In genomic region chr15:25175033-25175788, GRCh38 we compare ENCODE assay signal across 16 cellular contexts.
DNase-seq lines count a peak whose midpoint lies in the region; ATAC-seq, FAIRE-seq and TF ChIP-seq lines count a peak whose summit lies in the region.
"Had no signal": no experiment of that assay in that cellular context is flagged by ENCODE, and none has a peak within 500 bp of the region (broad histone marks: within the 10 kb centered on the region; RNA-seq: fewer than 3 reads in every experiment).

No MANE protein-coding gene starts in this region.

- POLR2A ChIA-PET in WTC11 (lab: Charles Lee) = no interaction called here

- H3K9me3 Mint-ChIP-seq in WTC11 = peaks cover 60% of the 10 kb centered on the region

- no peak for TF ChIP-seq CTCF in WTC11 (IDR thresholded peaks at IDR 0.05)
- no peak for TF ChIP-seq CTCF in pancreas (IDR thresholded peaks at IDR 0.05)

- no peak overlapping the region for H3K27ac Mint-ChIP-seq in WTC11
- H3K27ac Mint-ChIP-seq: activated naive CD4-positive, alpha-beta T cell treated with anti-CD3 and anti-CD28 coated beads, Interleukin-2, amount 50 U/mL, for 24 hours; stimulated activated naive CD8-positive, alpha-beta T cell treated with anti-CD3 and anti-CD28 coated beads, Interleukin-15, amount 100 ng/mL, for 72 hours had no signal

- ATAC-seq in WTC11 (no peak), left ventricle myocardium superior (no peak), pancreas (no peak), HG02610 (IDR thresholded peaks at IDR 0.05; ENCODE audit: unreplicated experiment) (no peak), GM18517 (IDR thresholded peaks at IDR 0.05; ENCODE audit: unreplicated experiment) (no peak), HG02571 (IDR thresholded peaks at IDR 0.05; ENCODE audit: unreplicated experiment) (no peak)
- ATAC-seq: K562; stimulated activated naive CD8-positive, alpha-beta T cell treated with anti-CD3 and anti-CD28 coated beads, Interleukin-15, amount 100 ng/mL, for 72 hours had no signal

- no peak overlapping the region for H3K4me3 Mint-ChIP-seq in WTC11
- H3K4me3 Mint-ChIP-seq: activated naive CD4-positive, alpha-beta T cell treated with anti-CD3 and anti-CD28 coated beads, Interleukin-2, amount 50 U/mL, for 24 hours; stimulated activated naive CD8-positive, alpha-beta T cell treated with anti-CD3 and anti-CD28 coated beads, Interleukin-15, amount 100 ng/mL, for 72 hours had no signal

- H3K27me3 Mint-ChIP-seq in WTC11 (ENCODE audit: low read depth) = peaks cover 12% of the 10 kb centered on the region
- H3K27me3 Mint-ChIP-seq: activated naive CD4-positive, alpha-beta T cell treated with anti-CD3 and anti-CD28 coated beads, Interleukin-2, amount 50 U/mL, for 24 hours; stimulated activated naive CD8-positive, alpha-beta T cell treated with anti-CD3 and anti-CD28 coated beads, Interleukin-15, amount 100 ng/mL, for 72 hours had no signal

- H3K4me1 Mint-ChIP-seq in WTC11 = no peaks in the 10 kb centered on the region
- H3K4me1 Mint-ChIP-seq: activated naive CD4-positive, alpha-beta T cell treated with anti-CD3 and anti-CD28 coated beads, Interleukin-2, amount 50 U/mL, for 24 hours; stimulated activated naive CD8-positive, alpha-beta T cell treated with anti-CD3 and anti-CD28 coated beads, Interleukin-15, amount 100 ng/mL, for 72 hours had no signal

- CTCF ChIA-PET in WTC11 (lab: Charles Lee) = no interaction called here

- intact Hi-C loops in left ventricle myocardium superior (cut with micrococcal nuclease) (no loop called here), pancreas (cut with DNase I) (loop anchor here in 1 of 3 donors (5.0 kb wide), 1 partner anchor 37 kb away; no protein-coding TSS in a partner anchor)

- no peak overlapping the region for H3K27ac ChIP-seq in pancreas
- H3K27ac ChIP-seq: cardiac muscle cell, neutrophil had no signal

- H3K4me1 ChIP-seq in pancreas = no peaks in the 10 kb centered on the region

- no peaks in the 10 kb centered on the region for H3K9me3 ChIP-seq in pancreas

- FAIRE-seq in GM12891 (lab: Jason Lieb, UNC) (no peak), pancreas (lab: Jason Lieb, UNC) (no peak)
- FAIRE-seq: K562 had no signal

- TF ChIP-seq POLR2A in GM12891 (IDR thresholded peaks at IDR 0.05; ENCODE audit: low read depth, low read length) = no peak

- no peaks in the 10 kb centered on the region for H3K36me3 ChIP-seq in pancreas
- H3K36me3 ChIP-seq: cardiac muscle cell, neutrophil had no signal

- H3K4me3 ChIP-seq in pancreas = no peak overlapping the region
- H3K4me3 ChIP-seq: cardiac muscle cell, K562 had no signal

- H3K36me3 Mint-ChIP-seq in WTC11 = peaks cover 62% of the 10 kb centered on the region

- H3K27me3 ChIP-seq in pancreas = no peaks in the 10 kb centered on the region
- H3K27me3 ChIP-seq: cardiac muscle cell, neutrophil had no signal

- WGBS in pancreas, 2 donors = 83 to 86% methylated on average over 8 of the region's 8 CpGs

- DNase-seq in GM12891 (ENCODE audit: insufficient read length, low spot score) (peak; percentile 2), WTC11 (ENCODE audit: low spot score) (peak; percentile 3), left ventricle myocardium superior (peak; percentile 9), pancreas (peak; percentile 0 to 42 (median 7))
- DNase-seq: activated CD4-positive, alpha-beta T cell treated with anti-CD3 and anti-CD28 coated beads, Interleukin-2, amount 50 U/mL, for 1 hour; C1 segment of cervical spinal cord; NCI-H1105; NCI-H2171; stimulated activated naive CD8-positive, alpha-beta T cell treated with anti-CD3 and anti-CD28 coated beads, Interleukin-15, amount 100 ng/mL, for 72 hours had no signal

TF ChIP-seq in GM12891, 5 proteins besides CTCF, POLR2A, EP300 and RAD21:
- TF ChIP-seq TAF1 (IDR thresholded peaks at IDR 0.05; ENCODE audit: low read depth, low read length) (no peak), PAX5 (IDR thresholded peaks at IDR 0.05; ENCODE audit: insufficient read depth, low read length, severe bottlenecking) (no peak), SPI1 (IDR thresholded peaks at IDR 0.05; ENCODE audit: low read depth, low read length) (no peak)

TF ChIP-seq in WTC11, 78 proteins besides CTCF, POLR2A, EP300 and RAD21:
- TF ChIP-seq ERG (CRISPR knock-in tag; IDR thresholded peaks at IDR 0.05) (no peak), FOXK1 (CRISPR knock-in tag; IDR thresholded peaks at IDR 0.05) (no peak), ESRRA (CRISPR knock-in tag; IDR thresholded peaks at IDR 0.05; ENCODE audit: borderline replicate concordance) (no peak), RORB (CRISPR knock-in tag; IDR thresholded peaks at IDR 0.05) (no peak), ZNF423 (CRISPR knock-in tag; IDR thresholded peaks at IDR 0.05) (no peak), STAT6 (CRISPR knock-in tag; conservative IDR thresholded peaks at IDR 0.05; ENCODE audit: low read depth) (no peak), FOXP1 (CRISPR knock-in tag; IDR thresholded peaks at IDR 0.05; ENCODE audit: borderline replicate concordance) (no peak), ATF1 (CRISPR knock-in tag; IDR thresholded peaks at IDR 0.05) (no peak), FOXP4 (CRISPR knock-in tag; IDR thresholded peaks at IDR 0.05) (no peak), SMAD3 (CRISPR knock-in tag; IDR thresholded peaks at IDR 0.05; ENCODE audit: borderline replicate concordance) (no peak)
